ENCODE assay signal across 7 cellular contexts in the genomic region with DNA sequence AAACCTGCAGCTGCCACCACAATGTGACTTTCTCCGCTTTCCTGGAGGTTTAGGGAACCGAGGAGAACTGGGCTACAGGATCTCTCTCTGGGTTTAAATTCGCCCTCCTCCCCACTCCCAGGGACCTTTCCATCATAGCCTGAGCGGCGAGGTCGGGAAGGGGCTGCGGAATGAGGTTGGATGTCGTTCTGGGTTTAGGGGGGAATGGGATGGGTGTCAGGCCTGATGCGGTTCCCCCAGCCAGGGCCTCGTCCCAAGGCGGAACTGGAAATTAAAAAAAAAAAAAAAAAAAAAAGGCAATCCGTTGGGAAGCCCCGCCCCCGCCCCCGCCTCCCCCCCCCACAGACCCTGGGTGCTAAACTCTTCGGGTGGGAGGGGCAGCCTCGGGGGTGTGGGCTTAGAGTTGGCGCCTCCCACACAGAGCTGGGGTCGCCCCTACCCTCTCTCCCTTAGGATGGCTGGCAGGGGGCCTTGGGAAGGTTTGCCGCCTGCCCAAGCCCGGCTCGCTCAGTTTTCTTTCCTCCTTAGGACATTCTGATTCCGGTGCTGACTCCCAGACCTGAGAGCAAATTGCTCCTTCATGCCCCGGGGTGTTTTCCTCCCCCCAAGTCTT.
DNase-seq lines count a peak whose midpoint lies in the region; ATAC-seq and TF ChIP-seq lines count a peak whose summit lies in the region.
"Not testable (repeated sequence)": the region's sequence is repeated elsewhere in the genome, so short reads cannot be mapped to it uniquely, and the experiment has no call there.

No MANE protein-coding gene starts in this region.

- H3K4me3 ChIP-seq in HFF-Myc (replicated peaks; ENCODE audit: low read depth, low read length) (peak overlapping the region; percentile 17; the same call in 1 of the 2 replicates), SK-N-SH (ENCODE audit: low read depth in 2 of 2, low read length in 1 of 2) (peak overlapping the region in 1 of 2 experiments; percentile 19; a peak in 2 of 4 replicates), astrocyte of the spinal cord (ENCODE audit: low read depth, low read length) (peak overlapping the region; percentile 3), esophagus muscularis mucosa (peak overlapping the region in 3 of 4 donors; percentile 20 to 30 (median 27))

- not testable (repeated sequence) for H3K36me3 ChIP-seq in SK-N-SH (replicated peaks in 1 of 2; ENCODE audit: control insufficient read depth in 1 of 2, insufficient read depth in 2 of 2, low read length in 1 of 2); esophagus muscularis mucosa

- peak overlapping the region in 1 of 6 donors; percentile 17 for H3K27ac Mint-ChIP-seq in immature natural killer cell
- not testable (repeated sequence) for H3K27ac Mint-ChIP-seq in nephron progenitor cell; stimulated activated naive B cell treated with anti-CD40 and anti-IgM and Interleukin-4, amounts not matched to agents 10 μg/mL and 1 μg/mL and 100 μg/mL, for 72 hours

- H3K27me3 ChIP-seq in SK-N-SH (ENCODE audit: insufficient read depth), result not testable (repeated sequence)
- peaks cover 0 to 13% (median 0%) of the 10 kb centered on the region in 4 donors for H3K27me3 ChIP-seq in esophagus muscularis mucosa

- not testable (repeated sequence) for TF ChIP-seq EP300 in SK-N-SH (IDR thresholded peaks at IDR 0.05; ENCODE audit: borderline replicate concordance in 1 of 2, low read depth in 1 of 2, low read length in 1 of 2); esophagus muscularis mucosa (IDR thresholded peaks at IDR 0.05)

- H3K9ac ChIP-seq in SK-N-SH, result not testable (repeated sequence)

- not testable (repeated sequence) for H3K9me3 Mint-ChIP-seq in immature natural killer cell; nephron progenitor cell; stimulated activated naive B cell treated with anti-CD40 and anti-IgM and Interleukin-4, amounts not matched to agents 10 μg/mL and 1 μg/mL and 100 μg/mL, for 72 hours

- H4K20me1 ChIP-seq in SK-N-SH (ENCODE audit: insufficient read depth), result not testable (repeated sequence)

- not testable (repeated sequence) for DNase-seq in HFF-Myc (ENCODE audit: extremely low read depth, low read depth); astrocyte of the spinal cord (ENCODE audit: low read depth, low spot score); esophagus muscularis mucosa (ENCODE audit: extremely low spot score); immature natural killer cell; stimulated activated naive B cell treated with anti-CD40 and anti-IgM and Interleukin-4, amounts not matched to agents 10 μg/mL and 1 μg/mL and 100 μg/mL, for 72 hours
- DNase-seq in SK-N-SH, result peak; percentile 74
- DNase-seq in nephron progenitor cell, result peak; percentile 65

- H3K36me3 Mint-ChIP-seq in immature natural killer cell; stimulated activated naive B cell treated with anti-CD40 and anti-IgM and Interleukin-4, amounts not matched to agents 10 μg/mL and 1 μg/mL and 100 μg/mL, for 72 hours: not testable (repeated sequence)
- peaks cover 10% of the 10 kb centered on the region for H3K36me3 Mint-ChIP-seq in nephron progenitor cell (ENCODE audit: low read depth)

- H3K4me1 Mint-ChIP-seq in immature natural killer cell (peaks cover 6 to 13% of the 10 kb centered on the region in 2 donors), nephron progenitor cell (peaks cover 49% of the 10 kb centered on the region)
- H3K4me1 Mint-ChIP-seq in stimulated activated naive B cell treated with anti-CD40 and anti-IgM and Interleukin-4, amounts not matched to agents 10 μg/mL and 1 μg/mL and 100 μg/mL, for 72 hours, result peaks cover 6 to 11% of the 10 kb centered on the region in 2 donors

- H3F3A ChIP-seq in SK-N-SH (replicated peaks; ENCODE audit: insufficient read depth), result not testable (repeated sequence)

- intact Hi-C loops in esophagus muscularis mucosa (cut with DNase I), result not testable (repeated sequence)

- WGBS in SK-N-SH (ENCODE audit: low lambda C conversion rate), result 24% methylated on average over 18 of the region's 24 CpGs
- WGBS in esophagus muscularis mucosa, result 13% methylated on average over 22 of the region's 24 CpGs

- H3K4me1 ChIP-seq in SK-N-SH (ENCODE audit: control insufficient read depth in 1 of 2, insufficient read depth in 2 of 2, low read depth in 1 of 2, low read length in 1 of 2); esophagus muscularis mucosa: not testable (repeated sequence)

- not testable (repeated sequence) for H3K4me2 ChIP-seq in SK-N-SH

- H3K79me2 ChIP-seq in SK-N-SH (ENCODE audit: insufficient read depth), result not testable (repeated sequence)

- CTCF ChIA-PET in SK-N-SH (lab: Yijun Ruan, JAX), result not testable (repeated sequence)

- not testable (repeated sequence) for TF ChIP-seq RAD21 in SK-N-SH (IDR thresholded peaks at IDR 0.05; ENCODE audit: low read length)

- TF ChIP-seq CTCF in HFF-Myc (IDR thresholded peaks at IDR 0.05; ENCODE audit: low read depth, low read length, missing control alignments); SK-N-SH (IDR thresholded peaks at IDR 0.05); astrocyte of the spinal cord (IDR thresholded peaks at IDR 0.05; ENCODE audit: low read depth, low read length); esophagus muscularis mucosa (IDR thresholded peaks at IDR 0.05); nephron progenitor cell (IDR thresholded peaks at IDR 0.05): not testable (repeated sequence)

- H3K9me2 ChIP-seq in SK-N-SH, result not testable (repeated sequence)

- in situ Hi-C loops in astrocyte of the spinal cord (cut with HindIII; ENCODE audit: low sequenced_read_pairs), result not testable (repeated sequence)

- not testable (repeated sequence) for H3K27ac ChIP-seq in SK-N-SH (ENCODE audit: low read depth in 2 of 2, low read length in 1 of 2); esophagus muscularis mucosa (replicated peaks in 1 of 4)

- ATAC-seq in stimulated activated naive B cell treated with anti-CD40 and anti-IgM and Interleukin-4, amounts not matched to agents 10 μg/mL and 1 μg/mL and 100 μg/mL, for 72 hours (replicated peaks), result not testable (repeated sequence)

- peak overlapping the region in 4 of 5 donors; percentile 15 to 53 (median 48) for H3K4me3 Mint-ChIP-seq in immature natural killer cell
- peak overlapping the region; percentile 83 for H3K4me3 Mint-ChIP-seq in nephron progenitor cell
- H3K4me3 Mint-ChIP-seq in stimulated activated naive B cell treated with anti-CD40 and anti-IgM and Interleukin-4, amounts not matched to agents 10 μg/mL and 1 μg/mL and 100 μg/mL, for 72 hours, result peak overlapping the region; percentile 17 to 44

- not testable (repeated sequence) for TF ChIP-seq POLR2A in esophagus muscularis mucosa (IDR thresholded peaks at IDR 0.05; ENCODE audit: low read depth)

- not testable (repeated sequence) for H2AFZ ChIP-seq in SK-N-SH (ENCODE audit: low read depth)

- POLR2A ChIA-PET in SK-N-SH (lab: Yijun Ruan, JAX), result not testable (repeated sequence)

- not testable (repeated sequence) for H3K27me3 Mint-ChIP-seq in immature natural killer cell (ENCODE audit: low read depth in 3 of 3); nephron progenitor cell (ENCODE audit: low read depth, poor library complexity)
- H3K27me3 Mint-ChIP-seq in stimulated activated naive B cell treated with anti-CD40 and anti-IgM and Interleukin-4, amounts not matched to agents 10 μg/mL and 1 μg/mL and 100 μg/mL, for 72 hours, result peaks cover 15 to 35% of the 10 kb centered on the region in 2 donors

- not testable (repeated sequence) for H3K9me3 ChIP-seq in SK-N-SH, esophagus muscularis mucosa

Comparison
In these comparisons a context has a peak if more than half of its experiments do, and no peak if none do; other contexts are left out.
1. H3K4me3 Mint-ChIP-seq: peak in every context shown above with its lines; median percentile 83 in nephron progenitor cell; 48 in immature natural killer cell; 30 in stimulated activated naive B cell treated with anti-CD40 and anti-IgM and Interleukin-4, amounts not matched to agents 10 μg/mL and 1 μg/mL and 100 μg/mL, for 72 hours.